ENCODE assay signal across 1 cellular context in genomic region chr2:233426619-233427342, GRCh38.
TF ChIP-seq lines count a peak whose summit lies in the region.

No MANE protein-coding gene starts in this region.

TF ChIP-seq in K562, 482 proteins besides CTCF, POLR2A, EP300 and RAD21 (continued from another document and continues in another):
- no peak for TF ChIP-seq PATZ1 (CRISPR knock-in tag; IDR thresholded peaks at IDR 0.05; ENCODE audit: borderline replicate concordance)
- no peak for TF ChIP-seq CBFB (CRISPR knock-in tag; IDR thresholded peaks at IDR 0.05)
- no peak for TF ChIP-seq HMG20A (CRISPR knock-in tag; conservative IDR thresholded peaks at IDR 0.05)
- TF ChIP-seq NBN (IDR thresholded peaks at IDR 0.05; ENCODE audit: low read depth), result peak; percentile 86
- no peak for TF ChIP-seq ZNF224 (CRISPR knock-in tag; IDR thresholded peaks at IDR 0.05)
- TF ChIP-seq NFE2 (IDR thresholded peaks at IDR 0.05; ENCODE audit: low read depth), result peak; percentile 99
- TF ChIP-seq MLLT1 (IDR thresholded peaks at IDR 0.05), result peak; percentile 24 to 49; a peak in 1 of 4 replicates
- 0 out of 2 replicates have a peak, but pooled peaks have one; percentile 35 for TF ChIP-seq ZNF175 (CRISPR knock-in tag; IDR thresholded peaks at IDR 0.05; ENCODE audit: low read depth)
- peak in 1 of 3 experiments; percentile 73 for TF ChIP-seq YY1 (IDR thresholded peaks at IDR 0.05; ENCODE audit: borderline replicate concordance in 1 of 3, control insufficient read depth in 1 of 3, extremely low read depth in 1 of 3, insufficient read depth in 3 of 3, insufficient read length in 1 of 3, insufficient replicate concordance in 2 of 3, low read depth in 1 of 3, low read length in 2 of 3)
- no peak for TF ChIP-seq PRPF4 (IDR thresholded peaks at IDR 0.05; ENCODE audit: insufficient read depth, low read depth, low read length, poor library complexity, severe bottlenecking)
- TF ChIP-seq SIN3A (IDR thresholded peaks at IDR 0.05; ENCODE audit: borderline replicate concordance in 2 of 2, control insufficient read depth in 1 of 2, low read depth in 2 of 2, low read length in 2 of 2), result no peak
- TF ChIP-seq GATAD2B (IDR thresholded peaks at IDR 0.05; ENCODE audit: borderline replicate concordance), result peak; percentile 58; the same call in 1 of the 2 replicates
- TF ChIP-seq THRAP3 (IDR thresholded peaks at IDR 0.05; ENCODE audit: borderline replicate concordance), result no peak
- peak; percentile 37; the same call in 1 of the 2 replicates for TF ChIP-seq MTA2 (IDR thresholded peaks at IDR 0.05; ENCODE audit: low read depth)
- TF ChIP-seq MNT (conservative IDR thresholded peaks at IDR 0.05), result peak; percentile 60 to 70; a peak in 3 of 4 replicates
- TF ChIP-seq NR2C2 (CRISPR knock-in tag; IDR thresholded peaks at IDR 0.05), result no peak
- no peak for TF ChIP-seq NR2C2 (tag; IDR thresholded peaks at IDR 0.05)
- TF ChIP-seq SAFB (IDR thresholded peaks at IDR 0.05; ENCODE audit: borderline replicate concordance, low read depth, low read length), result no peak
- no peak for TF ChIP-seq KDM2B (CRISPR knock-in tag; IDR thresholded peaks at IDR 0.05)
- TF ChIP-seq HDAC6 (IDR thresholded peaks at IDR 0.05; ENCODE audit: low read depth, low read length), result no peak
- TF ChIP-seq TARDBP (IDR thresholded peaks at IDR 0.05), result no peak
- peak; percentile 83 for TF ChIP-seq TOE1 (IDR thresholded peaks at IDR 0.05; ENCODE audit: borderline replicate concordance)
- TF ChIP-seq TOE1 (CRISPR knock-in tag; IDR thresholded peaks at IDR 0.05; ENCODE audit: borderline replicate concordance, low read depth), result no peak
- peak; percentile 55 to 86 for TF ChIP-seq KDM1A (IDR thresholded peaks at IDR 0.05)
- TF ChIP-seq NCOA1 (IDR thresholded peaks at IDR 0.05; ENCODE audit: low read depth), result 0 out of 2 replicates have a peak, but pooled peaks have one; percentile 41
- TF ChIP-seq SOX6 (IDR thresholded peaks at IDR 0.05), result peak; percentile 85
- TF ChIP-seq MEF2D (tag; conservative IDR thresholded peaks at IDR 0.05; ENCODE audit: low read depth), result peak; percentile 51; the same call in 1 of the 2 replicates
- TF ChIP-seq ID3 (CRISPR knock-in tag; IDR thresholded peaks at IDR 0.05), result no peak
- no peak for TF ChIP-seq ID3 (tag; IDR thresholded peaks at IDR 0.05)
- no peak for TF ChIP-seq SMAD2 (IDR thresholded peaks at IDR 0.05; ENCODE audit: low read depth, low read length)
- no peak for TF ChIP-seq CEBPZ (IDR thresholded peaks at IDR 0.05; ENCODE audit: borderline replicate concordance, low read depth, low read length)
- no peak for TF ChIP-seq DMBX1 (CRISPR knock-in tag; IDR thresholded peaks at IDR 0.05; ENCODE audit: borderline replicate concordance)
- peak; percentile 63 for TF ChIP-seq CBFA2T3 (IDR thresholded peaks at IDR 0.05)
- TF ChIP-seq RHOXF2B (CRISPR knock-in tag; conservative IDR thresholded peaks at IDR 0.05), result no peak
- peak; percentile 63 for TF ChIP-seq FOXM1 (IDR thresholded peaks at IDR 0.05; ENCODE audit: low read depth)
- no peak for TF ChIP-seq FOXM1 (CRISPR knock-in tag; IDR thresholded peaks at IDR 0.05; ENCODE audit: low read depth)
- TF ChIP-seq ZC3H8 (IDR thresholded peaks at IDR 0.05), result no peak
- no peak for TF ChIP-seq NFYB (IDR thresholded peaks at IDR 0.05; ENCODE audit: extremely low read depth, insufficient read length)
- no peak for TF ChIP-seq TSC22D4 (tag; IDR thresholded peaks at IDR 0.05)
- no peak for TF ChIP-seq ZNF507 (tag; conservative IDR thresholded peaks at IDR 0.05)
- no peak for TF ChIP-seq ZC3H4 (CRISPR knock-in tag; IDR thresholded peaks at IDR 0.05; ENCODE audit: borderline replicate concordance)
- peak; percentile 77 for TF ChIP-seq EP400 (IDR thresholded peaks at IDR 0.05)
- no peak for TF ChIP-seq LARP7 (IDR thresholded peaks at IDR 0.05)
- TF ChIP-seq TFE3 (CRISPR knock-in tag; IDR thresholded peaks at IDR 0.05), result no peak
- TF ChIP-seq TAF15 (IDR thresholded peaks at IDR 0.05; ENCODE audit: low read depth, low read length), result no peak
- no peak for TF ChIP-seq KAT2B (IDR thresholded peaks at IDR 0.05; ENCODE audit: low read depth, low read length)
- TF ChIP-seq HES1 (IDR thresholded peaks at IDR 0.05; ENCODE audit: low read depth), result no peak
- TF ChIP-seq ZNF174 (CRISPR knock-in tag; IDR thresholded peaks at IDR 0.05), result no peak
- TF ChIP-seq BHLHE40 (IDR thresholded peaks at IDR 0.05; ENCODE audit: low read length), result peak; percentile 24; the same call in 1 of the 2 replicates
- no peak for TF ChIP-seq HNRNPLL (IDR thresholded peaks at IDR 0.05; ENCODE audit: low read depth, low read length, poor library complexity, severe bottlenecking)
- TF ChIP-seq ATF7 (IDR thresholded peaks at IDR 0.05), result peak; percentile 80
- no peak for TF ChIP-seq NFIX (CRISPR knock-in tag; IDR thresholded peaks at IDR 0.05; ENCODE audit: low read depth)
- TF ChIP-seq MAFG (tag; conservative IDR thresholded peaks at IDR 0.05), result peak; percentile 100
- no peak for TF ChIP-seq VEZF1 (CRISPR knock-in tag; IDR thresholded peaks at IDR 0.05)
- peak in 1 of 2 experiments; percentile 81; a peak in 1 of 4 replicates for TF ChIP-seq TBL1XR1 (IDR thresholded peaks at IDR 0.05; ENCODE audit: low read length in 2 of 2)
- no peak for TF ChIP-seq EZH2 (IDR thresholded peaks at IDR 0.05; ENCODE audit: borderline replicate concordance, low read depth, low read length)
- TF ChIP-seq ZZZ3 (IDR thresholded peaks at IDR 0.05), result no peak
